In genomic region chr4:86015412-86016350, GRCh38 we compare ENCODE assay signal across 1 cellular context.
TF ChIP-seq lines count a peak whose summit lies in the region.

No MANE protein-coding gene starts in this region.

TF ChIP-seq in endothelial cell of umbilical vein, 7 proteins besides CTCF, POLR2A, EP300 and RAD21:
- TF ChIP-seq EZH2 (IDR thresholded peaks at IDR 0.05; ENCODE audit: borderline replicate concordance, low read depth, low read length, severe bottlenecking) (no peak), MAX (IDR thresholded peaks at IDR 0.05; ENCODE audit: insufficient read depth, insufficient read length) (no peak), POLR2AphosphoS5 (IDR thresholded peaks at IDR 0.05; ENCODE audit: insufficient read depth, low read depth, low read length) (no peak), GATA2 (IDR thresholded peaks at IDR 0.05; ENCODE audit: insufficient read depth, insufficient read length, low read depth, low read length) (no peak), JUN (IDR thresholded peaks at IDR 0.05; ENCODE audit: borderline replicate concordance, insufficient read depth, insufficient read length, low read depth) (no peak), MYC (IDR thresholded peaks at IDR 0.05; ENCODE audit: low read depth, low read length) (no peak), FOS (IDR thresholded peaks at IDR 0.05; ENCODE audit: borderline replicate concordance, insufficient read depth, low read length) (no peak)
